Comparison of ENCODE assay signal across 18 cellular contexts in genomic region chr7:3264693-3265339, GRCh38. TPM values are rescaled to one million over a fixed set of nuclear protein-coding genes. Genes with fewer than 3 reads are reported as not detected.
A peak's percentile ranks its signal among the peaks of the same experiment; 100 is the strongest.
DNase-seq lines count a peak whose midpoint lies in the region; ATAC-seq, FAIRE-seq and TF ChIP-seq lines count a peak whose summit lies in the region.
"Had no signal": no experiment of that assay in that cellular context is flagged by ENCODE, and none has a peak within 500 bp of the region (broad histone marks: within the 10 kb centered on the region; RNA-seq: fewer than 3 reads in every experiment).

No MANE protein-coding gene starts in this region.

- no peaks in the 10 kb centered on the region for H3F3A ChIP-seq in GM23338 (replicated peaks; ENCODE audit: low read depth)

- TF ChIP-seq POLR2A in vagina (IDR thresholded peaks at IDR 0.05) = no peak

- H3K27me3 ChIP-seq in GM23338 (ENCODE audit: insufficient read depth) (no peaks in the 10 kb centered on the region), vagina (no peaks in the 10 kb centered on the region)
- H3K27me3 ChIP-seq: BLaER1, SJCRH30 had no signal

- no peaks in the 10 kb centered on the region for H4K20me1 ChIP-seq in GM23338 (replicated peaks; ENCODE audit: insufficient read depth)
- H4K20me1 ChIP-seq: BLaER1 had no signal

- H3K79me2 ChIP-seq in GM23338 (replicated peaks; ENCODE audit: insufficient read depth) = no peaks in the 10 kb centered on the region

- FAIRE-seq in islet of Langerhans (lab: Jason Lieb, UNC) = peak; percentile 36
- FAIRE-seq: GM12892, H54, HepG2 had no signal

- peaks cover 4% of the 10 kb centered on the region; the same call in 1 of the 2 replicates for H3K4me1 ChIP-seq in GM23338 (ENCODE audit: insufficient read depth)
- no peaks in the 10 kb centered on the region for H3K4me1 ChIP-seq in vagina

- H3K27ac ChIP-seq in GM23338 (ENCODE audit: low read depth) (no peak overlapping the region), vagina (no peak overlapping the region)
- H3K27ac ChIP-seq: BLaER1, SJCRH30 had no signal

- no peak overlapping the region for H3K27ac Mint-ChIP-seq in GM23338
- H3K27ac Mint-ChIP-seq: HFFc6, T-helper 17 cell had no signal

- no peaks in the 10 kb centered on the region for H3K36me3 ChIP-seq in GM23338 (ENCODE audit: insufficient read depth)
- no peaks in the 10 kb centered on the region for H3K36me3 ChIP-seq in vagina
- H3K36me3 ChIP-seq: BLaER1, SJCRH30 had no signal

- H3K4me3 Mint-ChIP-seq in GM23338 = no peak overlapping the region
- H3K4me3 Mint-ChIP-seq: CD4-positive, alpha-beta memory T cell; HFFc6; T-helper 17 cell had no signal

- H3K4me2 ChIP-seq in GM23338 = no peak overlapping the region
- H3K4me2 ChIP-seq: BLaER1 had no signal

- H3K36me3 Mint-ChIP-seq in GM23338 (ENCODE audit: low read depth) = no peaks in the 10 kb centered on the region
- H3K36me3 Mint-ChIP-seq: CD4-positive, alpha-beta memory T cell had no signal

- intact Hi-C loops in vagina (cut with DNase I) = no loop called here

- no peaks in the 10 kb centered on the region; the same call in 2 of the 3 replicates for H3K9me3 Mint-ChIP-seq in GM23338

- no peaks in the 10 kb centered on the region for H3K9me2 ChIP-seq in GM23338 (ENCODE audit: insufficient read depth)

- peak overlapping the region; percentile 69; the same call in 1 of the 2 replicates for H2AFZ ChIP-seq in GM23338

- H3K4me3 ChIP-seq in GM23338 = no peak overlapping the region
- H3K4me3 ChIP-seq in vagina = no peak overlapping the region
- H3K4me3 ChIP-seq: BLaER1, SJCRH30 had no signal

- no peak for DNase-seq in GM23338 (ENCODE audit: low spot score)
- DNase-seq in NCI-H1436 (lab: John Stamatoyannopoulos, UW) = peak; percentile 38
- DNase-seq in NCI-H748 treated with DMSO at 0.1 percent for 48 hours (lab: John Stamatoyannopoulos, UW) = peak; percentile 72
- DNase-seq in NCI-H2081 treated with DMSO at 0.1 percent for 48 hours (lab: John Stamatoyannopoulos, UW) = no peak
- DNase-seq in vagina (ENCODE audit: extremely low spot score in 2 of 2) = no peak
- DNase-seq: Calu3; CD4-positive, alpha-beta memory T cell; HFFc6; KBM-7; NCI-H1694; SJCRH30; T-helper 17 cell had no signal

- H3K4me1 Mint-ChIP-seq in GM23338 = peaks cover 19% of the 10 kb centered on the region
- H3K4me1 Mint-ChIP-seq: T-helper 17 cell had no signal

- ATAC-seq in GM23338 (no peak; the same call in 2 of the 3 replicates), HG02610 (IDR thresholded peaks at IDR 0.05; ENCODE audit: unreplicated experiment) (no peak)
- ATAC-seq: HepG2, T-helper 17 cell had no signal

- peaks cover 2% of the 10 kb centered on the region for H3K27me3 Mint-ChIP-seq in GM23338 (ENCODE audit: insufficient read depth, low read depth, poor library complexity)

- TF ChIP-seq CTCF in GM23338 (conservative IDR thresholded peaks at IDR 0.05; ENCODE audit: low read depth in 2 of 2) (no peak), vagina (IDR thresholded peaks at IDR 0.05) (no peak)

- no peaks in the 10 kb centered on the region for H3K9me3 ChIP-seq in vagina
- H3K9me3 ChIP-seq: BLaER1, SJCRH30 had no signal

TF ChIP-seq in GM23338, 12 proteins besides CTCF, POLR2A, EP300 and RAD21 (continues in another document):
- TF ChIP-seq, protein P1, sequence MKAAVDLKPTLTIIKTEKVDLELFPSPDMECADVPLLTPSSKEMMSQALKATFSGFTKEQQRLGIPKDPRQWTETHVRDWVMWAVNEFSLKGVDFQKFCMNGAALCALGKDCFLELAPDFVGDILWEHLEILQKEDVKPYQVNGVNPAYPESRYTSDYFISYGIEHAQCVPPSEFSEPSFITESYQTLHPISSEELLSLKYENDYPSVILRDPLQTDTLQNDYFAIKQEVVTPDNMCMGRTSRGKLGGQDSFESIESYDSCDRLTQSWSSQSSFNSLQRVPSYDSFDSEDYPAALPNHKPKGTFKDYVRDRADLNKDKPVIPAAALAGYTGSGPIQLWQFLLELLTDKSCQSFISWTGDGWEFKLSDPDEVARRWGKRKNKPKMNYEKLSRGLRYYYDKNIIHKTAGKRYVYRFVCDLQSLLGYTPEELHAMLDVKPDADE (IDR thresholded peaks at IDR 0.05) = no peak
- TF ChIP-seq EZH2 (IDR thresholded peaks at IDR 0.05; ENCODE audit: low read depth, unreplicated experiment) (no peak), ZNF114 (CRISPR knock-in tag; IDR thresholded peaks at IDR 0.05) (no peak), NANOG (IDR thresholded peaks at IDR 0.05; ENCODE audit: borderline replicate concordance) (no peak), CREB1 (CRISPR knock-in tag; IDR thresholded peaks at IDR 0.05; ENCODE audit: low read depth) (no peak), POLR2AphosphoS5 (IDR thresholded peaks at IDR 0.05; ENCODE audit: low read depth) (no peak), ZNF331 (CRISPR knock-in tag; IDR thresholded peaks at IDR 0.05; ENCODE audit: low read depth) (no peak), JUNB (IDR thresholded peaks at IDR 0.05; ENCODE audit: unreplicated experiment) (no peak), EZH2phosphoT487 (IDR thresholded peaks at IDR 0.05; ENCODE audit: unreplicated experiment) (no peak), STAT1 (IDR thresholded peaks at IDR 0.05; ENCODE audit: unreplicated experiment) (no peak)
- TF ChIP-seq, protein P2, sequence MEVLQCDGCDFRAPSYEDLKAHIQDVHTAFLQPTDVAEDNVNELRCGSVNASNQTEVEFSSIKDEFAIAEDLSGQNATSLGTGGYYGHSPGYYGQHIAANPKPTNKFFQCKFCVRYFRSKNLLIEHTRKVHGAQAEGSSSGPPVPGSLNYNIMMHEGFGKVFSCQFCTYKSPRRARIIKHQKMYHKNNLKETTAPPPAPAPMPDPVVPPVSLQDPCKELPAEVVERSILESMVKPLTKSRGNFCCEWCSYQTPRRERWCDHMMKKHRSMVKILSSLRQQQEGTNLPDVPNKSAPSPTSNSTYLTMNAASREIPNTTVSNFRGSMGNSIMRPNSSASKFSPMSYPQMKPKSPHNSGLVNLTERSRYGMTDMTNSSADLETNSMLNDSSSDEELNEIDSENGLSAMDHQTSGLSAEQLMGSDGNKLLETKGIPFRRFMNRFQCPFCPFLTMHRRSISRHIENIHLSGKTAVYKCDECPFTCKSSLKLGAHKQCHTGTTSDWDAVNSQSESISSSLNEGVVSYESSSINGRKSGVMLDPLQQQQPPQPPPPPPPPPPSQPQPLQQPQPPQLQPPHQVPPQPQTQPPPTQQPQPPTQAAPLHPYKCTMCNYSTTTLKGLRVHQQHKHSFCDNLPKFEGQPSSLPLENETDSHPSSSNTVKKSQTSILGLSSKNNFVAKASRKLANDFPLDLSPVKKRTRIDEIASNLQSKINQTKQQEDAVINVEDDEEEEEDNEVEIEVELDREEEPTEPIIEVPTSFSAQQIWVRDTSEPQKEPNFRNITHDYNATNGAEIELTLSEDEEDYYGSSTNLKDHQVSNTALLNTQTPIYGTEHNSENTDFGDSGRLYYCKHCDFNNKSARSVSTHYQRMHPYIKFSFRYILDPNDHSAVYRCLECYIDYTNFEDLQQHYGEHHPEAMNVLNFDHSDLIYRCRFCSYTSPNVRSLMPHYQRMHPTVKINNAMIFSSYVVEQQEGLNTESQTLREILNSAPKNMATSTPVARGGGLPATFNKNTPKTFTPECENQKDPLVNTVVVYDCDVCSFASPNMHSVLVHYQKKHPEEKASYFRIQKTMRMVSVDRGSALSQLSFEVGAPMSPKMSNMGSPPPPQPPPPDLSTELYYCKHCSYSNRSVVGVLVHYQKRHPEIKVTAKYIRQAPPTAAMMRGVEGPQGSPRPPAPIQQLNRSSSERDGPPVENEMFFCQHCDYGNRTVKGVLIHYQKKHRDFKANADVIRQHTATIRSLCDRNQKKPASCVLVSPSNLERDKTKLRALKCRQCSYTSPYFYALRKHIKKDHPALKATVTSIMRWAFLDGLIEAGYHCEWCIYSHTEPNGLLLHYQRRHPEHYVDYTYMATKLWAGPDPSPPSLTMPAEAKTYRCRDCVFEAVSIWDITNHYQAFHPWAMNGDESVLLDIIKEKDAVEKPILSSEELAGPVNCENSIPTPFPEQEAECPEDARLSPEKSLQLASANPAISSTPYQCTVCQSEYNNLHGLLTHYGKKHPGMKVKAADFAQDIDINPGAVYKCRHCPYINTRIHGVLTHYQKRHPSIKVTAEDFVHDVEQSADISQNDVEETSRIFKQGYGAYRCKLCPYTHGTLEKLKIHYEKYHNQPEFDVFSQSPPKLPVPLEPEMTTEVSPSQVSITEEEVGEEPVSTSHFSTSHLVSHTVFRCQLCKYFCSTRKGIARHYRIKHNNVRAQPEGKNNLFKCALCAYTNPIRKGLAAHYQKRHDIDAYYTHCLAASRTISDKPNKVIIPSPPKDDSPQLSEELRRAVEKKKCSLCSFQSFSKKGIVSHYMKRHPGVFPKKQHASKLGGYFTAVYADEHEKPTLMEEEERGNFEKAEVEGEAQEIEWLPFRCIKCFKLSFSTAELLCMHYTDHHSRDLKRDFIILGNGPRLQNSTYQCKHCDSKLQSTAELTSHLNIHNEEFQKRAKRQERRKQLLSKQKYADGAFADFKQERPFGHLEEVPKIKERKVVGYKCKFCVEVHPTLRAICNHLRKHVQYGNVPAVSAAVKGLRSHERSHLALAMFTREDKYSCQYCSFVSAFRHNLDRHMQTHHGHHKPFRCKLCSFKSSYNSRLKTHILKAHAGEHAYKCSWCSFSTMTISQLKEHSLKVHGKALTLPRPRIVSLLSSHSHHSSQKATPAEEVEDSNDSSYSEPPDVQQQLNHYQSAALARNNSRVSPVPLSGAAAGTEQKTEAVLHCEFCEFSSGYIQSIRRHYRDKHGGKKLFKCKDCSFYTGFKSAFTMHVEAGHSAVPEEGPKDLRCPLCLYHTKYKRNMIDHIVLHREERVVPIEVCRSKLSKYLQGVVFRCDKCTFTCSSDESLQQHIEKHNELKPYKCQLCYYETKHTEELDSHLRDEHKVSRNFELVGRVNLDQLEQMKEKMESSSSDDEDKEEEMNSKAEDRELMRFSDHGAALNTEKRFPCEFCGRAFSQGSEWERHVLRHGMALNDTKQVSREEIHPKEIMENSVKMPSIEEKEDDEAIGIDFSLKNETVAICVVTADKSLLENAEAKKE (CRISPR knock-in tag; IDR thresholded peaks at IDR 0.05) = no peak

RNA-seq across cellular contexts. Expression of gene SDK1, which starts 36.2 kb away (rescaled TPM):
- total RNA-seq in GM23338 (2014; rRNA removed; shearing (Covaris generic)) = 5.1 and 10.0 TPM in 2 replicates
- polyA plus RNA-seq in GM23338 (2016; fragmentation: Nextera tagmentation; extraction: Ambion mirVana) = 2.1 and 2.2 TPM in 2 replicates
- 16.7 TPM for total RNA-seq in vagina
- total RNA-seq: HFFc6 had no signal
- polyA plus RNA-seq: CD4-positive, alpha-beta memory T cell had no signal

Comparison
In these comparisons a context has a peak if more than half of its experiments do, and no peak if none do; other contexts are left out.
1. DNase-seq: peak in NCI-H1436 (single experiment) and NCI-H748 treated with DMSO at 0.1 percent for 48 hours (single experiment); none in GM23338 (single experiment), NCI-H2081 treated with DMSO at 0.1 percent for 48 hours (single experiment) and vagina (0 of 2).